ENCODE assay signal across 13 cellular contexts in genomic region chr3:136957751-136958288, GRCh38. TPM values are rescaled to one million over a fixed set of nuclear protein-coding genes. Genes with fewer than 3 reads are reported as not detected.
DNase-seq lines count a peak whose midpoint lies in the region; ATAC-seq and TF ChIP-seq lines count a peak whose summit lies in the region.
"Had no signal": no experiment of that assay in that cellular context is flagged by ENCODE, and none has a peak within 500 bp of the region (broad histone marks: within the 10 kb centered on the region; RNA-seq: fewer than 3 reads in every experiment).

Gene IL20RB, plus strand, starts transcription at chr3:136957983. Its CDS starts 131 bp downstream, at chr3:136958114.

- TF ChIP-seq CTCF in nephron progenitor cell (IDR thresholded peaks at IDR 0.05): no peak

- H3K27ac Mint-ChIP-seq in nephron progenitor cell: peak within 1 kb of the TSS; percentile 19
- H3K27ac Mint-ChIP-seq: activated T-helper 1 cell treated with anti-CD3 and anti-CD28 coated beads, Interleukin-12 subunit alpha, Interleukin-12 subunit beta, Interleukin-2, Interleukin-4 antibody, amounts not matched to agents 30 ng/mL and 10 ng/mL and 1 ng/mL, durations not matched to agents 14 hours and 24 hours and 36 hours had no signal

- H3K9me3 Mint-ChIP-seq in nephron progenitor cell: no peaks in the 10 kb centered on the region
- H3K9me3 Mint-ChIP-seq: activated T-helper 1 cell treated with anti-CD3 and anti-CD28 coated beads, Interleukin-12 subunit alpha, Interleukin-12 subunit beta, Interleukin-2, Interleukin-4 antibody, amounts not matched to agents 30 ng/mL and 10 ng/mL and 1 ng/mL, durations not matched to agents 14 hours and 24 hours and 36 hours had no signal

- H3K27ac ChIP-seq in epithelial cell of prostate: peak within 1 kb of the TSS; percentile 98

- ATAC-seq in HG02885 (IDR thresholded peaks at IDR 0.05; ENCODE audit: poor library complexity, unreplicated experiment) (no peak), HG02610 (IDR thresholded peaks at IDR 0.05; ENCODE audit: unreplicated experiment) (no peak), GM19463 (IDR thresholded peaks at IDR 0.05; ENCODE audit: unreplicated experiment) (no peak)

- H3K36me3 Mint-ChIP-seq in nephron progenitor cell (ENCODE audit: low read depth): no peaks in the 10 kb centered on the region

- peaks cover 4% of the 10 kb centered on the region for H3K27me3 Mint-ChIP-seq in nephron progenitor cell (ENCODE audit: low read depth, poor library complexity)

- H3K4me3 Mint-ChIP-seq in nephron progenitor cell: no peak within 1 kb of the TSS
- H3K4me3 Mint-ChIP-seq: activated T-helper 1 cell treated with anti-CD3 and anti-CD28 coated beads, Interleukin-12 subunit alpha, Interleukin-12 subunit beta, Interleukin-2, Interleukin-4 antibody, amounts not matched to agents 30 ng/mL and 10 ng/mL and 1 ng/mL, durations not matched to agents 14 hours and 24 hours and 36 hours had no signal

- DNase-seq in EH (ENCODE audit: low read depth) (peak; percentile 75), M059J (ENCODE audit: low read depth) (peak; percentile 51), epithelial cell of prostate (ENCODE audit: low read depth, low spot score) (peak; percentile 51), nephron progenitor cell (no peak), NCI-H1694 treated with DMSO at 0.1 percent for 48 hours (lab: John Stamatoyannopoulos, UW) (no peak)
- DNase-seq: DMS 273 treated with DMSO at 0.1 percent for 48 hours, Peyer's patch, retina, transverse colon had no signal

- H3K4me1 Mint-ChIP-seq in nephron progenitor cell: peaks cover 18% of the 10 kb centered on the region

RNA-seq across cellular contexts. Expression of gene IL20RB, which starts in this region (rescaled TPM):
- 1.7 and 2.4 TPM in 2 replicates for total RNA-seq in M059J (2014; rRNA removed; shearing (Covaris generic))

Comparison
In these comparisons a context has a peak if more than half of its experiments do, and no peak if none do; other contexts are left out.
1. DNase-seq: peak in EH (single experiment), M059J (single experiment) and epithelial cell of prostate (single experiment); none in nephron progenitor cell (single experiment) and NCI-H1694 treated with DMSO at 0.1 percent for 48 hours (single experiment).